In genomic region chr14:94022532-94023411, GRCh38 we compare ENCODE assay signal across 31 cellular contexts. TPM values are rescaled to one million over a fixed set of nuclear protein-coding genes. Genes with fewer than 3 reads are reported as not detected.
A peak's percentile ranks its signal among the peaks of the same experiment; 100 is the strongest.
DNase-seq lines count a peak whose midpoint lies in the region; ATAC-seq, FAIRE-seq and TF ChIP-seq lines count a peak whose summit lies in the region.
"Had no signal": no experiment of that assay in that cellular context is flagged by ENCODE, and none has a peak within 500 bp of the region (broad histone marks: within the 10 kb centered on the region; RNA-seq: fewer than 3 reads in every experiment).

No MANE protein-coding gene starts in this region.

- peak; percentile 78 for FAIRE-seq in HepG2 (lab: Jason Lieb, UNC)

- no peaks in the 10 kb centered on the region for H3K36me3 ChIP-seq in HepG2 (replicated peaks in 1 of 2; ENCODE audit: control insufficient read depth in 1 of 2, insufficient read depth in 2 of 2, low read length in 2 of 2)
- no peaks in the 10 kb centered on the region for H3K36me3 ChIP-seq in right lobe of liver
- H3K36me3 ChIP-seq in MM.1S (replicated peaks; ENCODE audit: insufficient read depth, low read length): no peaks in the 10 kb centered on the region
- H3K36me3 ChIP-seq: ascending aorta, upper lobe of right lung, WERI-Rb-1 had no signal

- DNase-seq in HepG2 (ENCODE audit: low spot score) (peak; percentile 51), right lobe of liver (no peak), MM.1S (no peak)
- no peak for DNase-seq in activated naive CD8-positive, alpha-beta T cell treated with anti-CD3 and anti-CD28 coated beads, Interleukin-2, amount 50 U/mL, for 24 hours
- DNase-seq in stimulated activated effector memory CD8-positive, alpha-beta T cell treated with anti-CD3 and anti-CD28 coated beads, Interleukin-12 subunit alpha, Interleukin-12 subunit beta, amount 100 ng/mL, for 72 hours (ENCODE audit: low spot score in 2 of 2): no peak
- no peak for DNase-seq in activated T-cell treated with anti-CD3 and anti-CD28 coated beads, Interleukin-2, amount 50 U/mL, for 4 hours
- DNase-seq: activated naive CD4-positive, alpha-beta T cell treated with anti-CD3 and anti-CD28 coated beads, Interleukin-2, amount 50 U/mL, for 16 hours; activated T-cell treated with anti-CD3 and anti-CD28 coated beads, Interleukin-2, amount 50 U/mL, for 24 hours; CD4-positive, alpha-beta T cell; DMS 273 treated with DMSO at 0.1 percent for 48 hours; HFFc6; islet precursor cell; Karpas-422; NCI-H1092 treated with DMSO at 0.1 percent for 48 hours; NCI-H2029 treated with DMSO at 0.1 percent for 48 hours; NCI-H2227 treated with DMSO at 0.1 percent for 48 hours; upper lobe of right lung; WERI-Rb-1 had no signal

- peaks cover 2 to 6% of the 10 kb centered on the region in 2 experiments; a peak in 4 of 5 replicates for H3K27me3 ChIP-seq in HepG2 (ENCODE audit: control insufficient read depth in 1 of 2, insufficient read depth in 2 of 2, low read length in 2 of 2)
- H3K27me3 ChIP-seq in right lobe of liver: no peaks in the 10 kb centered on the region
- no peaks in the 10 kb centered on the region for H3K27me3 ChIP-seq in MM.1S (replicated peaks; ENCODE audit: insufficient read depth, low read length)
- H3K27me3 ChIP-seq: ascending aorta, upper lobe of right lung had no signal

- H3K9ac ChIP-seq in HepG2 (ENCODE audit: insufficient read depth, low read depth, low read length) (peak overlapping the region; percentile 47), MM.1S (ENCODE audit: low read length) (peak overlapping the region; percentile 46; the same call in 1 of the 2 replicates)

- no peaks in the 10 kb centered on the region for H3K9me2 ChIP-seq in MM.1S (replicated peaks; ENCODE audit: insufficient read depth, low read length)

- peaks cover 21% of the 10 kb centered on the region for H3F3A ChIP-seq in MM.1S (ENCODE audit: insufficient read depth, low read length)

- H3K9me3 Mint-ChIP-seq in activated naive CD8-positive, alpha-beta T cell treated with anti-CD3 and anti-CD28 coated beads, Interleukin-2, amount 50 U/mL, for 24 hours: no peaks in the 10 kb centered on the region
- no peaks in the 10 kb centered on the region for H3K9me3 Mint-ChIP-seq in stimulated activated effector memory CD8-positive, alpha-beta T cell treated with anti-CD3 and anti-CD28 coated beads, Interleukin-12 subunit alpha, Interleukin-12 subunit beta, amount 100 ng/mL, for 72 hours
- no peaks in the 10 kb centered on the region for H3K9me3 Mint-ChIP-seq in activated T-cell treated with anti-CD3 and anti-CD28 coated beads, Interleukin-2, amount 50 U/mL, for 4 hours
- H3K9me3 Mint-ChIP-seq: activated T-cell treated with anti-CD3 and anti-CD28 coated beads, Interleukin-2, amount 50 U/mL, for 24 hours; CD4-positive, alpha-beta T cell; HFFc6 had no signal

- intact Hi-C loops in HepG2 (cut with micrococcal nuclease; ENCODE audit: unreplicated experiment) (no loop called here), right lobe of liver (cut with DNase I) (no loop called here)

- TF ChIP-seq EP300 in HepG2 (IDR thresholded peaks at IDR 0.05; ENCODE audit: low read depth in 2 of 2, low read length in 2 of 2) (no peak; a peak in 1 of 4 replicates), HepG2 (CRISPR knock-in tag; IDR thresholded peaks at IDR 0.05; ENCODE audit: borderline replicate concordance) (no peak)

- H3K4me1 ChIP-seq in HepG2 (ENCODE audit: insufficient read depth, low read length) (peaks cover 67% of the 10 kb centered on the region), right lobe of liver (peaks cover 0 to 13% (median under 1%) of the 10 kb centered on the region in 4 donors), MM.1S (ENCODE audit: low read length) (peaks cover 34% of the 10 kb centered on the region)

- CTCF ChIA-PET in HepG2 (lab: Yijun Ruan, JAX; ENCODE audit: low intra/inter-chr PET ratio, low total read pairs): no interaction called here

- H3K79me2 ChIP-seq in HepG2 (ENCODE audit: insufficient read depth, low read length) (peaks cover 2% of the 10 kb centered on the region), MM.1S (ENCODE audit: low read length) (no peaks in the 10 kb centered on the region)

- WGBS in HepG2 (ENCODE audit: low lambda C conversion rate): 0% methylated on average over 8 of the region's 10 CpGs
- WGBS in right lobe of liver (ENCODE audit: insufficient coverage, low coverage, low lambda C conversion rate, missing lambda C conversion rate): 54% methylated on average over 5 of the region's 10 CpGs

- peaks cover 34% of the 10 kb centered on the region for H3K4me1 Mint-ChIP-seq in activated naive CD8-positive, alpha-beta T cell treated with anti-CD3 and anti-CD28 coated beads, Interleukin-2, amount 50 U/mL, for 24 hours
- peaks cover 37% of the 10 kb centered on the region for H3K4me1 Mint-ChIP-seq in stimulated activated effector memory CD8-positive, alpha-beta T cell treated with anti-CD3 and anti-CD28 coated beads, Interleukin-12 subunit alpha, Interleukin-12 subunit beta, amount 100 ng/mL, for 72 hours
- H3K4me1 Mint-ChIP-seq in activated T-cell treated with anti-CD3 and anti-CD28 coated beads, Interleukin-2, amount 50 U/mL, for 4 hours (ENCODE audit: low read depth): peaks cover 32% of the 10 kb centered on the region

- no peak for TF ChIP-seq RAD21 in HepG2 (CRISPR knock-in tag; IDR thresholded peaks at IDR 0.05)

- peak overlapping the region; percentile 57 for H2AFZ ChIP-seq in HepG2 (ENCODE audit: low read length)
- no peak overlapping the region for H2AFZ ChIP-seq in MM.1S (ENCODE audit: low read length)

- H3K27ac ChIP-seq in HepG2 (ENCODE audit: extremely low read length, insufficient read depth, low read length) (peak overlapping the region; percentile 46), right lobe of liver (no peak overlapping the region), MM.1S (ENCODE audit: low read length) (peak overlapping the region; percentile 94)
- H3K27ac ChIP-seq: ascending aorta, upper lobe of right lung, WERI-Rb-1 had no signal

- peak overlapping the region; percentile 48 to 66 (median 52) for H3K4me3 ChIP-seq in HepG2 (replicated peaks in 1 of 3; ENCODE audit: insufficient read depth in 1 of 3, low read depth in 2 of 3, low read length in 3 of 3)
- no peak overlapping the region for H3K4me3 ChIP-seq in right lobe of liver
- no peak overlapping the region for H3K4me3 ChIP-seq in MM.1S (ENCODE audit: low read length)
- H3K4me3 ChIP-seq: ascending aorta, upper lobe of right lung had no signal

- in situ Hi-C loops in HepG2 (cut with HindIII; ENCODE audit: extremely low pct_ligation_motif_present, low pct_unique_long_range_greater_than_20kb): no loop called here

- BruUV-seq in HepG2 (replicated peaks; lab: Mats Ljungman, UMichigan): no TSS peak

- TF ChIP-seq CTCF in HepG2 (CRISPR knock-in tag; IDR thresholded peaks at IDR 0.05): no peak
- no peak for TF ChIP-seq CTCF in right lobe of liver (IDR thresholded peaks at IDR 0.05)
- no peak for TF ChIP-seq CTCF in MM.1S (IDR thresholded peaks at IDR 0.05; ENCODE audit: low read length)

- no peak for TF ChIP-seq POLR2A in HepG2 (IDR thresholded peaks at IDR 0.05; ENCODE audit: insufficient read depth in 1 of 2, low read depth in 2 of 2, low read length in 2 of 2)
- no peak for TF ChIP-seq POLR2A in right lobe of liver (IDR thresholded peaks at IDR 0.05)

- H3K36me3 Mint-ChIP-seq in activated naive CD8-positive, alpha-beta T cell treated with anti-CD3 and anti-CD28 coated beads, Interleukin-2, amount 50 U/mL, for 24 hours (ENCODE audit: low read depth): no peaks in the 10 kb centered on the region
- no peaks in the 10 kb centered on the region for H3K36me3 Mint-ChIP-seq in stimulated activated effector memory CD8-positive, alpha-beta T cell treated with anti-CD3 and anti-CD28 coated beads, Interleukin-12 subunit alpha, Interleukin-12 subunit beta, amount 100 ng/mL, for 72 hours
- H3K36me3 Mint-ChIP-seq in activated T-cell treated with anti-CD3 and anti-CD28 coated beads, Interleukin-2, amount 50 U/mL, for 4 hours (ENCODE audit: insufficient read depth): no peaks in the 10 kb centered on the region

- POLR2A ChIA-PET in HepG2 (lab: Yijun Ruan, JAX): interaction anchor here (1.3 to 2.7 kb wide), 6 partner anchors 11 to 270 kb away, joined by 3 to 12 read pairs (median 6); partner anchors contain the start of gene SERPINA10

- peak overlapping the region; percentile 84 for H3K27ac Mint-ChIP-seq in activated naive CD8-positive, alpha-beta T cell treated with anti-CD3 and anti-CD28 coated beads, Interleukin-2, amount 50 U/mL, for 24 hours
- H3K27ac Mint-ChIP-seq in stimulated activated effector memory CD8-positive, alpha-beta T cell treated with anti-CD3 and anti-CD28 coated beads, Interleukin-12 subunit alpha, Interleukin-12 subunit beta, amount 100 ng/mL, for 72 hours: peak overlapping the region; percentile 24
- H3K27ac Mint-ChIP-seq: CD4-positive, alpha-beta T cell; HFFc6; progenitor cell of endocrine pancreas had no signal

- no peaks in the 10 kb centered on the region for H4K20me1 ChIP-seq in HepG2 (ENCODE audit: insufficient read depth, low read length)
- H4K20me1 ChIP-seq in MM.1S (ENCODE audit: insufficient read depth, low read length): no peaks in the 10 kb centered on the region

- H3K9me3 ChIP-seq in HepG2 (ENCODE audit: low read length): no peaks in the 10 kb centered on the region
- no peaks in the 10 kb centered on the region for H3K9me3 ChIP-seq in right lobe of liver
- H3K9me3 ChIP-seq in MM.1S (replicated peaks; ENCODE audit: insufficient read depth, low read length): no peaks in the 10 kb centered on the region
- H3K9me3 ChIP-seq: ascending aorta, upper lobe of right lung had no signal

- H3K27me3 Mint-ChIP-seq in activated naive CD8-positive, alpha-beta T cell treated with anti-CD3 and anti-CD28 coated beads, Interleukin-2, amount 50 U/mL, for 24 hours: peaks cover 7% of the 10 kb centered on the region
- H3K27me3 Mint-ChIP-seq in activated T-cell treated with anti-CD3 and anti-CD28 coated beads, Interleukin-2, amount 50 U/mL, for 4 hours (ENCODE audit: low read depth): no peaks in the 10 kb centered on the region
- H3K27me3 Mint-ChIP-seq: activated T-cell treated with anti-CD3 and anti-CD28 coated beads, Interleukin-2, amount 50 U/mL, for 24 hours; CD4-positive, alpha-beta T cell had no signal

- H3K4me2 ChIP-seq in HepG2 (ENCODE audit: low read depth, low read length) (peak overlapping the region; percentile 97), MM.1S (ENCODE audit: low read depth, low read length) (peak overlapping the region; percentile 65; the same call in 1 of the 2 replicates)

- peak; percentile 28 for ATAC-seq in HepG2
- no peak for ATAC-seq in right lobe of liver
- ATAC-seq in activated naive CD8-positive, alpha-beta T cell treated with anti-CD3 and anti-CD28 coated beads, Interleukin-2, amount 50 U/mL, for 24 hours: no peak
- ATAC-seq in stimulated activated effector memory CD8-positive, alpha-beta T cell treated with anti-CD3 and anti-CD28 coated beads, Interleukin-12 subunit alpha, Interleukin-12 subunit beta, amount 100 ng/mL, for 72 hours: no peak
- no peak for ATAC-seq in HG03280 (IDR thresholded peaks at IDR 0.05; ENCODE audit: unreplicated experiment)
- ATAC-seq in GM19463 (IDR thresholded peaks at IDR 0.05; ENCODE audit: unreplicated experiment): no peak
- no peak for ATAC-seq in activated T-cell treated with anti-CD3 and anti-CD28 coated beads, Interleukin-2, amount 50 U/mL, for 4 hours
- ATAC-seq: upper lobe of right lung had no signal

- H3K4me3 Mint-ChIP-seq in activated naive CD8-positive, alpha-beta T cell treated with anti-CD3 and anti-CD28 coated beads, Interleukin-2, amount 50 U/mL, for 24 hours: no peak overlapping the region
- H3K4me3 Mint-ChIP-seq in stimulated activated effector memory CD8-positive, alpha-beta T cell treated with anti-CD3 and anti-CD28 coated beads, Interleukin-12 subunit alpha, Interleukin-12 subunit beta, amount 100 ng/mL, for 72 hours: peak overlapping the region; percentile 7
- H3K4me3 Mint-ChIP-seq in activated T-cell treated with anti-CD3 and anti-CD28 coated beads, Interleukin-2, amount 50 U/mL, for 4 hours: no peak overlapping the region
- H3K4me3 Mint-ChIP-seq: CD4-positive, alpha-beta T cell; HFFc6 had no signal

RNA-seq across cellular contexts. Expression of gene OTUB2, which starts 3.4 kb away (rescaled TPM):
- 2.2 and 2.4 TPM in 2 replicates for total RNA-seq in HepG2 (2016; rRNA removed; fragmentation: Illumina TruSeq; extraction: Trizol)
- 0.30 and 0.44 TPM in 2 replicates for total RNA-seq in HepG2 (2016; cell fraction: cytosol; rRNA removed; fragmentation: Illumina TruSeq; extraction: Trizol; ENCODE audit: low read depth)
- 1.8 and 1.9 TPM in 2 replicates for total RNA-seq in HepG2 (2016; cell fraction: insoluble cytoplasmic fraction; rRNA removed; fragmentation: Illumina TruSeq; extraction: Trizol)
- total RNA-seq in HepG2 (2016; cell fraction: membrane; rRNA removed; fragmentation: Illumina TruSeq; extraction: Trizol): 1.2 and 1.4 TPM in 2 replicates
- 2.6 and 3.1 TPM in 2 replicates for total RNA-seq in HepG2 (2016; cell fraction: nucleus; rRNA removed; fragmentation: Illumina TruSeq; extraction: Trizol)
- 2.4 and 3.0 TPM in 2 replicates for polyA plus RNA-seq in HepG2 (2011; rRNA removed)
- polyA plus RNA-seq in HepG2 (2011; cell fraction: cytosol; rRNA removed): 2.3 and 2.6 TPM in 2 replicates
- 3.9 and 4.1 TPM in 2 replicates for polyA plus RNA-seq in HepG2 (2011; cell fraction: nucleus; rRNA removed)
- polyA plus RNA-seq in HepG2 (2012): 1.4 and 1.9 TPM in 2 replicates
- polyA plus RNA-seq in HepG2 (2016; cell fraction: cytosol; fragmentation: Illumina TruSeq; extraction: Trizol; ENCODE audit: low read depth): 0.21 and 0.70 TPM in 2 replicates
- 2.0 and 2.3 TPM in 2 replicates for polyA plus RNA-seq in HepG2 (2016; cell fraction: insoluble cytoplasmic fraction; fragmentation: Illumina TruSeq; extraction: Trizol; ENCODE audit: low read depth)
- 0.58 and 1.0 TPM in 2 replicates for polyA plus RNA-seq in HepG2 (2016; cell fraction: membrane; fragmentation: Illumina TruSeq; extraction: Trizol; ENCODE audit: low read depth)
- polyA plus RNA-seq in HepG2 (2016; cell fraction: nucleus; fragmentation: Illumina TruSeq; extraction: Trizol; ENCODE audit: insufficient read depth, low read depth): 2.1 and 2.3 TPM in 2 replicates
- polyA minus RNA-seq in HepG2 (2011; rRNA and poly(A)+ RNA removed; ENCODE audit: low replicate concordance): 0.49 and 8.2 TPM in 2 replicates
- 3.3 and 4.7 TPM in 2 replicates for polyA minus RNA-seq in HepG2 (2011; cell fraction: cytosol; rRNA and poly(A)+ RNA removed)
- 10.0 and 11.3 TPM in 2 replicates for polyA minus RNA-seq in HepG2 (2011; cell fraction: nucleus; rRNA and poly(A)+ RNA removed)
- total RNA-seq in right lobe of liver: 1 to 10 TPM in 2 of 6 experiments, under 1 TPM in 4; 0.59 to 3.7 (median 0.85) TPM
- total RNA-seq in activated T-cell treated with anti-CD3 and anti-CD28 coated beads, Interleukin-2, amount 50 U/mL, for 4 hours: under 1 TPM; 0.50 to 0.54 (median 0.53) TPM
- total RNA-seq: CD4-positive, alpha-beta T cell had no signal

RNA-seq across cellular contexts. Expression of gene CCDC197, which starts 25.7 kb away (rescaled TPM):
- total RNA-seq in HepG2 (2016; rRNA removed; fragmentation: Illumina TruSeq; extraction: Trizol): 0.11 TPM in 1 of 2 replicates, not detected in the other
- total RNA-seq in HepG2 (2016; cell fraction: cytosol; rRNA removed; fragmentation: Illumina TruSeq; extraction: Trizol; ENCODE audit: low read depth): not detected in 2 replicates
- not detected in 2 replicates for total RNA-seq in HepG2 (2016; cell fraction: insoluble cytoplasmic fraction; rRNA removed; fragmentation: Illumina TruSeq; extraction: Trizol)
- not detected in 2 replicates for total RNA-seq in HepG2 (2016; cell fraction: membrane; rRNA removed; fragmentation: Illumina TruSeq; extraction: Trizol)
- not detected in 2 replicates for total RNA-seq in HepG2 (2016; cell fraction: nucleus; rRNA removed; fragmentation: Illumina TruSeq; extraction: Trizol)
- 0.13 TPM in 1 of 2 replicates, not detected in the other for polyA plus RNA-seq in HepG2 (2011; rRNA removed)
- not detected in 2 replicates for polyA plus RNA-seq in HepG2 (2011; cell fraction: cytosol; rRNA removed)
- 0.17 TPM in 1 of 2 replicates, not detected in the other for polyA plus RNA-seq in HepG2 (2011; cell fraction: nucleus; rRNA removed)
- 0.11 TPM in 1 of 2 replicates, not detected in the other for polyA plus RNA-seq in HepG2 (2012)
- polyA plus RNA-seq in HepG2 (2016; cell fraction: cytosol; fragmentation: Illumina TruSeq; extraction: Trizol; ENCODE audit: low read depth): not detected in 2 replicates
- not detected in 2 replicates for polyA plus RNA-seq in HepG2 (2016; cell fraction: insoluble cytoplasmic fraction; fragmentation: Illumina TruSeq; extraction: Trizol; ENCODE audit: low read depth)
- 0.16 TPM in 1 of 2 replicates, not detected in the other for polyA plus RNA-seq in HepG2 (2016; cell fraction: membrane; fragmentation: Illumina TruSeq; extraction: Trizol; ENCODE audit: low read depth)
- 0.33 TPM in 1 of 2 replicates, not detected in the other for polyA plus RNA-seq in HepG2 (2016; cell fraction: nucleus; fragmentation: Illumina TruSeq; extraction: Trizol; ENCODE audit: insufficient read depth, low read depth)
- 0.20 TPM in 1 of 2 replicates, not detected in the other for polyA minus RNA-seq in HepG2 (2011; rRNA and poly(A)+ RNA removed; ENCODE audit: low replicate concordance)
- not detected in 2 replicates for polyA minus RNA-seq in HepG2 (2011; cell fraction: cytosol; rRNA and poly(A)+ RNA removed)
- not detected in 2 replicates for polyA minus RNA-seq in HepG2 (2011; cell fraction: nucleus; rRNA and poly(A)+ RNA removed)
- not detected for total RNA-seq in right lobe of liver
- under 1 TPM in 1 of 3 donors, not detected in 2; 0.35 TPM for total RNA-seq in activated T-cell treated with anti-CD3 and anti-CD28 coated beads, Interleukin-2, amount 50 U/mL, for 4 hours
- total RNA-seq: ascending aorta; CD4-positive, alpha-beta T cell; dermis microvascular lymphatic vessel endothelial cell; fibroblast of lung; HFFc6; HT-29; liver; mononuclear cell; progenitor cell of endocrine pancreas; RPMI7951; subcutaneous adipose tissue; T-helper 2 cell treated with Interferon-gamma antibody and Interleukin-4, amounts not matched to agents 100 ng/mL and 5 ng/mL, for 36 hours; upper lobe of right lung had no signal
- polyA plus RNA-seq: fibroblast of lung, liver, neural cell had no signal

RNA-seq across cellular contexts. Expression of gene ASB2, which starts 46.4 kb away (rescaled TPM):
- total RNA-seq in HepG2 (2016; rRNA removed; fragmentation: Illumina TruSeq; extraction: Trizol) (0.46 and 0.82 TPM in 2 replicates), right lobe of liver (under 1 TPM; 0.20 to 0.59 (median 0.28) TPM)
- 0.26 and 0.40 TPM in 2 replicates for total RNA-seq in HepG2 (2016; cell fraction: cytosol; rRNA removed; fragmentation: Illumina TruSeq; extraction: Trizol; ENCODE audit: low read depth)
- 0.62 and 0.93 TPM in 2 replicates for total RNA-seq in HepG2 (2016; cell fraction: insoluble cytoplasmic fraction; rRNA removed; fragmentation: Illumina TruSeq; extraction: Trizol)
- 0.37 and 0.83 TPM in 2 replicates for total RNA-seq in HepG2 (2016; cell fraction: membrane; rRNA removed; fragmentation: Illumina TruSeq; extraction: Trizol)
- total RNA-seq in HepG2 (2016; cell fraction: nucleus; rRNA removed; fragmentation: Illumina TruSeq; extraction: Trizol): 1.1 and 1.3 TPM in 2 replicates
- polyA plus RNA-seq in HepG2 (2011; rRNA removed): 4.1 and 4.5 TPM in 2 replicates
- 4.5 and 6.1 TPM in 2 replicates for polyA plus RNA-seq in HepG2 (2011; cell fraction: cytosol; rRNA removed)
- 9.6 and 13.9 TPM in 2 replicates for polyA plus RNA-seq in HepG2 (2011; cell fraction: nucleus; rRNA removed)
- polyA plus RNA-seq in HepG2 (2012): 0.48 and 0.80 TPM in 2 replicates
- 0.21 and 0.37 TPM in 2 replicates for polyA plus RNA-seq in HepG2 (2016; cell fraction: cytosol; fragmentation: Illumina TruSeq; extraction: Trizol; ENCODE audit: low read depth)
- polyA plus RNA-seq in HepG2 (2016; cell fraction: insoluble cytoplasmic fraction; fragmentation: Illumina TruSeq; extraction: Trizol; ENCODE audit: low read depth): 0.58 and 0.71 TPM in 2 replicates
- 0.35 and 0.43 TPM in 2 replicates for polyA plus RNA-seq in HepG2 (2016; cell fraction: membrane; fragmentation: Illumina TruSeq; extraction: Trizol; ENCODE audit: low read depth)
- polyA plus RNA-seq in HepG2 (2016; cell fraction: nucleus; fragmentation: Illumina TruSeq; extraction: Trizol; ENCODE audit: insufficient read depth, low read depth): 1.0 and 1.6 TPM in 2 replicates
- 14.4 TPM in 1 of 2 replicates, not detected in the other for polyA minus RNA-seq in HepG2 (2011; rRNA and poly(A)+ RNA removed; ENCODE audit: low replicate concordance)
- 3.1 and 3.4 TPM in 2 replicates for polyA minus RNA-seq in HepG2 (2011; cell fraction: cytosol; rRNA and poly(A)+ RNA removed)
- 3.7 and 6.6 TPM in 2 replicates for polyA minus RNA-seq in HepG2 (2011; cell fraction: nucleus; rRNA and poly(A)+ RNA removed)
- total RNA-seq in activated T-cell treated with anti-CD3 and anti-CD28 coated beads, Interleukin-2, amount 50 U/mL, for 4 hours: 1 to 10 TPM; 8.2 to 9.9 (median 9.8) TPM
- total RNA-seq: dermis microvascular lymphatic vessel endothelial cell, HFFc6, progenitor cell of endocrine pancreas had no signal

RNA-seq across cellular contexts. Expression of gene DDX24, which starts 58.2 kb away (rescaled TPM):
- total RNA-seq in HepG2 (2016; rRNA removed; fragmentation: Illumina TruSeq; extraction: Trizol): 149 and 215 TPM in 2 replicates
- total RNA-seq in HepG2 (2016; cell fraction: cytosol; rRNA removed; fragmentation: Illumina TruSeq; extraction: Trizol; ENCODE audit: low read depth): 8.8 and 12.3 TPM in 2 replicates
- 152 and 207 TPM in 2 replicates for total RNA-seq in HepG2 (2016; cell fraction: insoluble cytoplasmic fraction; rRNA removed; fragmentation: Illumina TruSeq; extraction: Trizol)
- total RNA-seq in HepG2 (2016; cell fraction: membrane; rRNA removed; fragmentation: Illumina TruSeq; extraction: Trizol): 25.6 and 27.8 TPM in 2 replicates
- 84.5 and 106 TPM in 2 replicates for total RNA-seq in HepG2 (2016; cell fraction: nucleus; rRNA removed; fragmentation: Illumina TruSeq; extraction: Trizol)
- polyA plus RNA-seq in HepG2 (2011; rRNA removed): 62.3 and 67.3 TPM in 2 replicates
- 38.2 and 50.1 TPM in 2 replicates for polyA plus RNA-seq in HepG2 (2011; cell fraction: cytosol; rRNA removed)
- polyA plus RNA-seq in HepG2 (2011; cell fraction: nucleus; rRNA removed): 56.2 and 66.5 TPM in 2 replicates
- 86.8 and 88.0 TPM in 2 replicates for polyA plus RNA-seq in HepG2 (2012)
- 5.2 and 6.0 TPM in 2 replicates for polyA plus RNA-seq in HepG2 (2016; cell fraction: cytosol; fragmentation: Illumina TruSeq; extraction: Trizol; ENCODE audit: low read depth)
- 160 and 163 TPM in 2 replicates for polyA plus RNA-seq in HepG2 (2016; cell fraction: insoluble cytoplasmic fraction; fragmentation: Illumina TruSeq; extraction: Trizol; ENCODE audit: low read depth)
- polyA plus RNA-seq in HepG2 (2016; cell fraction: membrane; fragmentation: Illumina TruSeq; extraction: Trizol; ENCODE audit: low read depth): 12.6 and 13.0 TPM in 2 replicates
- polyA plus RNA-seq in HepG2 (2016; cell fraction: nucleus; fragmentation: Illumina TruSeq; extraction: Trizol; ENCODE audit: insufficient read depth, low read depth): 104 and 108 TPM in 2 replicates
- 50.1 and 167 TPM in 2 replicates for polyA minus RNA-seq in HepG2 (2011; rRNA and poly(A)+ RNA removed; ENCODE audit: low replicate concordance)
- 37.3 and 43.9 TPM in 2 replicates for polyA minus RNA-seq in HepG2 (2011; cell fraction: cytosol; rRNA and poly(A)+ RNA removed)
- polyA minus RNA-seq in HepG2 (2011; cell fraction: nucleus; rRNA and poly(A)+ RNA removed): 50.2 and 79.2 TPM in 2 replicates
- 10 to 100 TPM; 47.8 to 74.0 (median 63.6) TPM for total RNA-seq in right lobe of liver
- 100 to 1,000 TPM; 287 to 321 (median 319) TPM for total RNA-seq in activated T-cell treated with anti-CD3 and anti-CD28 coated beads, Interleukin-2, amount 50 U/mL, for 4 hours

RNA-seq across cellular contexts. Expression of gene IFI27L1, which starts 58.3 kb away (rescaled TPM):
- total RNA-seq in HepG2 (2016; rRNA removed; fragmentation: Illumina TruSeq; extraction: Trizol): 19.0 and 19.3 TPM in 2 replicates
- 6.4 and 9.9 TPM in 2 replicates for total RNA-seq in HepG2 (2016; cell fraction: cytosol; rRNA removed; fragmentation: Illumina TruSeq; extraction: Trizol; ENCODE audit: low read depth)
- total RNA-seq in HepG2 (2016; cell fraction: insoluble cytoplasmic fraction; rRNA removed; fragmentation: Illumina TruSeq; extraction: Trizol): 18.3 and 20.8 TPM in 2 replicates
- 10.0 and 10.1 TPM in 2 replicates for total RNA-seq in HepG2 (2016; cell fraction: membrane; rRNA removed; fragmentation: Illumina TruSeq; extraction: Trizol)
- total RNA-seq in HepG2 (2016; cell fraction: nucleus; rRNA removed; fragmentation: Illumina TruSeq; extraction: Trizol): 14.3 and 16.2 TPM in 2 replicates
- polyA plus RNA-seq in HepG2 (2011; rRNA removed): 9.6 and 11.9 TPM in 2 replicates
- 14.3 and 18.1 TPM in 2 replicates for polyA plus RNA-seq in HepG2 (2011; cell fraction: cytosol; rRNA removed)
- 13.5 TPM in 2 replicates for polyA plus RNA-seq in HepG2 (2011; cell fraction: nucleus; rRNA removed)
- polyA plus RNA-seq in HepG2 (2012): 8.0 and 11.2 TPM in 2 replicates
- polyA plus RNA-seq in HepG2 (2016; cell fraction: cytosol; fragmentation: Illumina TruSeq; extraction: Trizol; ENCODE audit: low read depth): 5.6 and 7.8 TPM in 2 replicates
- polyA plus RNA-seq in HepG2 (2016; cell fraction: insoluble cytoplasmic fraction; fragmentation: Illumina TruSeq; extraction: Trizol; ENCODE audit: low read depth): 12.7 and 14.3 TPM in 2 replicates
- polyA plus RNA-seq in HepG2 (2016; cell fraction: membrane; fragmentation: Illumina TruSeq; extraction: Trizol; ENCODE audit: low read depth): 5.7 and 8.7 TPM in 2 replicates
- polyA plus RNA-seq in HepG2 (2016; cell fraction: nucleus; fragmentation: Illumina TruSeq; extraction: Trizol; ENCODE audit: insufficient read depth, low read depth): 26.6 and 29.4 TPM in 2 replicates
- polyA minus RNA-seq in HepG2 (2011; rRNA and poly(A)+ RNA removed; ENCODE audit: low replicate concordance): 5.1 and 14.3 TPM in 2 replicates
- 2.7 and 3.1 TPM in 2 replicates for polyA minus RNA-seq in HepG2 (2011; cell fraction: cytosol; rRNA and poly(A)+ RNA removed)
- polyA minus RNA-seq in HepG2 (2011; cell fraction: nucleus; rRNA and poly(A)+ RNA removed): 5.5 and 8.3 TPM in 2 replicates
- total RNA-seq in right lobe of liver: 1 to 10 TPM; 2.6 to 8.2 (median 5.3) TPM
- total RNA-seq in activated T-cell treated with anti-CD3 and anti-CD28 coated beads, Interleukin-2, amount 50 U/mL, for 4 hours: 1 to 10 TPM; 8.9 to 9.5 (median 9.0) TPM
- total RNA-seq: ascending aorta had no signal

Comparison
In these comparisons a context has a peak if more than half of its experiments do, and no peak if none do; other contexts are left out.
1. H3K27ac ChIP-seq: peak in HepG2 (single experiment) and MM.1S (single experiment); none in right lobe of liver (0 of 3).
2. H3K4me3 ChIP-seq: peak in HepG2 (3 of 3); none in right lobe of liver (0 of 3) and MM.1S (single experiment).